8 cellular contexts compared by ENCODE assay signal in genomic region chr3:185677146-185677829, GRCh38.
DNase-seq lines count a peak whose midpoint lies in the region; ATAC-seq, FAIRE-seq and TF ChIP-seq lines count a peak whose summit lies in the region.

No MANE protein-coding gene starts in this region.

- peak; percentile 71 for FAIRE-seq in GM19239 (lab: Jason Lieb, UNC)

- DNase-seq in AML-193 (lab: John Stamatoyannopoulos, UW) (peak; percentile 44 to 59), GM19239 (ENCODE audit: insufficient read length, low spot score) (peak; percentile 69), NCI-H226 (peak; percentile 50), astrocyte of the hippocampus (ENCODE audit: low read depth, low spot score) (peak; percentile 83), kidney epithelial cell (ENCODE audit: low read depth) (no peak), ovary (no peak)

- no peak for ATAC-seq in GM19395 (IDR thresholded peaks at IDR 0.05; ENCODE audit: unreplicated experiment)
- no peak for ATAC-seq in GM21825 (IDR thresholded peaks at IDR 0.05; ENCODE audit: unreplicated experiment)

- intact Hi-C loops in ovary (cut with DNase I) = no loop called here

- H3K4me1 ChIP-seq in ovary (ENCODE audit: insufficient read depth) = no peaks in the 10 kb centered on the region

- H3K27ac ChIP-seq in ovary = no peak overlapping the region

- no peak for TF ChIP-seq EP300 in ovary (IDR thresholded peaks at IDR 0.05)

- H3K27me3 ChIP-seq in kidney epithelial cell (ENCODE audit: control insufficient read depth, insufficient read depth, low read length) (no peaks in the 10 kb centered on the region), ovary (no peaks in the 10 kb centered on the region)

- H3K9me3 ChIP-seq in ovary = no peaks in the 10 kb centered on the region

- TF ChIP-seq CTCF in kidney epithelial cell (IDR thresholded peaks at IDR 0.05; ENCODE audit: insufficient read depth, low read length, poor library complexity, severe bottlenecking) (peak; percentile 77), ovary (IDR thresholded peaks at IDR 0.05) (no peak)

- no peak for TF ChIP-seq POLR2A in ovary (IDR thresholded peaks at IDR 0.05)

- H3K4me3 ChIP-seq in kidney epithelial cell (ENCODE audit: low read depth, low read length) = no peak overlapping the region
- no peak overlapping the region for H3K4me3 ChIP-seq in ovary

- WGBS in ovary, 3 donors = 96 to 100% (median 96%) methylated on average over 1 of the region's 1 CpG

- peaks cover 5% of the 10 kb centered on the region for H3K36me3 ChIP-seq in kidney epithelial cell (ENCODE audit: control insufficient read depth, insufficient read depth, low read length)
- no peaks in the 10 kb centered on the region for H3K36me3 ChIP-seq in ovary

Comparison
In these comparisons a context has a peak if more than half of its experiments do, and no peak if none do; other contexts are left out.
1. DNase-seq: peak in AML-193 (2 of 2), GM19239 (single experiment), NCI-H226 (single experiment) and astrocyte of the hippocampus (single experiment); none in kidney epithelial cell (single experiment) and ovary (0 of 5).